26 cellular contexts compared by ENCODE assay signal in genomic region chr7:12590559-12590958, GRCh38.
"Had no signal": no experiment of that assay in that cellular context is flagged by ENCODE, and none has a peak within 500 bp of the region (broad histone marks: within the 10 kb centered on the region; RNA-seq: fewer than 3 reads in every experiment).

No MANE protein-coding gene starts in this region.

- H3K27ac ChIP-seq: stomach, suprapubic skin, testis, thoracic aorta, thyroid gland, tibial artery, tibial nerve, transverse colon, upper lobe of left lung, upper lobe of right lung, uterus, vagina had no signal

- H3K9me3 ChIP-seq: stomach, suprapubic skin, testis, thoracic aorta, thyroid gland, tibial artery, tibial nerve, transverse colon, upper lobe of left lung, upper lobe of right lung, uterus, vagina had no signal

- ATAC-seq: stimulated activated effector memory CD8-positive, alpha-beta T cell treated with anti-CD3 and anti-CD28 coated beads, Interleukin-12 subunit alpha, Interleukin-12 subunit beta, amount 100 ng/mL, for 72 hours; stimulated activated memory B cell treated with anti-CD40 and anti-IgM and Interleukin-4, amounts not matched to agents 10 μg/mL and 1 μg/mL and 100 μg/mL, for 72 hours; stimulated activated naive B cell treated with anti-CD40 and anti-IgM and Interleukin-4, amounts not matched to agents 10 μg/mL and 1 μg/mL and 100 μg/mL, for 72 hours; stimulated activated naive CD8-positive, alpha-beta T cell treated with anti-CD3 and anti-CD28 coated beads, Interleukin-15, amount 100 ng/mL, for 72 hours; stimulated activated naive CD8-positive, alpha-beta T cell treated with anti-CD3 and anti-CD28 coated beads, Interleukin-15, Interleukin-2, amounts not matched to agents 100 U/mL and 50 U/mL, for 24 hours; upper lobe of right lung had no signal

- H3K27me3 ChIP-seq: stomach, suprapubic skin, testis, thyroid gland, tibial artery, tibial nerve, transverse colon, upper lobe of left lung, upper lobe of right lung, uterus, vagina had no signal

- H3K4me3 ChIP-seq: stomach, suprapubic skin, testis, thoracic aorta, thyroid gland, tibial artery, tibial nerve, transverse colon, upper lobe of left lung, upper lobe of right lung, uterus, vagina had no signal

- H3K36me3 ChIP-seq: stomach, suprapubic skin, thoracic aorta, thyroid gland, tibial artery, tibial nerve, transverse colon, upper lobe of left lung, upper lobe of right lung, uterus, vagina had no signal

- DNase-seq: stimulated activated CD4-positive, alpha-beta T cell treated with anti-CD3 and anti-CD28 coated beads, Interleukin-2, amount 100 ng/mL, for 48 hours; stimulated activated CD4-positive, alpha-beta T cell treated with anti-CD3 and anti-CD28 coated beads, Interleukin-4, amount 100 ng/mL, for 1 hour; stimulated activated CD4-positive, alpha-beta T cell treated with anti-CD3 and anti-CD28 coated beads, Interleukin-4, amount 100 ng/mL, for 24 hours; stimulated activated CD4-positive, alpha-beta T cell treated with anti-CD3 and anti-CD28 coated beads, Interleukin-4, amount 100 ng/mL, for 4 hours; stimulated activated CD8-positive, alpha-beta memory T cell treated with anti-CD3 and anti-CD28 coated beads, Interleukin-4, amount 100 ng/mL, for 48 hours; stimulated activated naive B cell treated with anti-CD40 and anti-IgM and Interleukin-4, amounts not matched to agents 10 μg/mL and 1 μg/mL and 100 μg/mL, for 72 hours; stimulated activated naive CD4-positive, alpha-beta T cell; stimulated activated naive CD4-positive, alpha-beta T cell treated with Interleukin-2 at 50 U/mL for 16 hours; stimulated activated naive CD8-positive, alpha-beta T cell treated with anti-CD3 and anti-CD28 coated beads, Interleukin-15, amount 100 ng/mL, for 72 hours; stimulated activated naive CD8-positive, alpha-beta T cell treated with anti-CD3 and anti-CD28 coated beads, Interleukin-15, Interleukin-2, amounts not matched to agents 100 U/mL and 50 U/mL, for 24 hours; stomach; testis; thyroid gland; tibial artery; transverse colon; trophoblast cell; upper lobe of left lung; upper lobe of right lung; uterus had no signal

- FAIRE-seq: urothelium cell line had no signal

- H3K4me1 ChIP-seq: stomach, suprapubic skin, testis, thyroid gland, tibial artery, upper lobe of left lung, upper lobe of right lung, uterus, vagina had no signal
